ENCODE assay signal across 8 cellular contexts in genomic region chr1:101291562-101292035, GRCh38. TPM values are rescaled to one million over a fixed set of nuclear protein-coding genes. Genes with fewer than 3 reads are reported as not detected.
DNase-seq lines count a peak whose midpoint lies in the region; ATAC-seq and TF ChIP-seq lines count a peak whose summit lies in the region.

No MANE protein-coding gene starts in this region.

- TF ChIP-seq POLR2A in esophagus squamous epithelium (IDR thresholded peaks at IDR 0.05) = no peak

- H3K36me3 ChIP-seq in SK-N-MC (ENCODE audit: insufficient read depth, low read length) (no peaks in the 10 kb centered on the region), esophagus squamous epithelium (no peaks in the 10 kb centered on the region)

- intact Hi-C loops in sciatic nerve (cut with DNase I) (no loop called here), esophagus squamous epithelium (cut with DNase I) (no loop called here)

- WGBS in esophagus squamous epithelium, 2 donors = 15 to 20% methylated on average over 2 of the region's 2 CpGs

- ATAC-seq in HG02678 (IDR thresholded peaks at IDR 0.05; ENCODE audit: unreplicated experiment) = peak; percentile 33
- peak; percentile 94 for ATAC-seq in sciatic nerve
- ATAC-seq in HG03342 (IDR thresholded peaks at IDR 0.05; ENCODE audit: unreplicated experiment) = no peak
- no peak for ATAC-seq in HG02759 (IDR thresholded peaks at IDR 0.05; ENCODE audit: unreplicated experiment)

- H3K27me3 ChIP-seq in esophagus squamous epithelium = peaks cover 0 to 6% (median 0%) of the 10 kb centered on the region in 4 donors

- H3K27ac ChIP-seq in SK-N-MC (no peak overlapping the region), esophagus squamous epithelium (peak overlapping the region in 1 of 4 donors; percentile 9)

- peak; percentile 77 for DNase-seq in GF-D8 (lab: John Stamatoyannopoulos, UW)
- DNase-seq in SK-N-MC (ENCODE audit: low read depth, low spot score) = no peak
- DNase-seq in dedifferentiated amniotic fluid mesenchymal stem cell (ENCODE audit: extremely low spot score) = peak; percentile 84
- DNase-seq in sciatic nerve (ENCODE audit: low spot score) = no peak
- no peak for DNase-seq in esophagus squamous epithelium (lab: John Stamatoyannopoulos, UW)

- H3K4me1 ChIP-seq in esophagus squamous epithelium = peaks cover 0 to 16% (median 3%) of the 10 kb centered on the region in 3 donors

- TF ChIP-seq CTCF in esophagus squamous epithelium (IDR thresholded peaks at IDR 0.05) = no peak

- peak overlapping the region; percentile 5; the same call in 1 of the 2 replicates for H3K4me3 ChIP-seq in SK-N-MC
- no peak overlapping the region for H3K4me3 ChIP-seq in esophagus squamous epithelium

- H3K9me3 ChIP-seq in SK-N-MC (ENCODE audit: low read depth, low read length) = no peaks in the 10 kb centered on the region
- no peaks in the 10 kb centered on the region for H3K9me3 ChIP-seq in esophagus squamous epithelium

- no peak overlapping the region for H3K9ac ChIP-seq in SK-N-MC (ENCODE audit: insufficient read length)

RNA-seq across cellular contexts. Expression of gene S1PR1, which starts 54.8 kb away (rescaled TPM):
- total RNA-seq in sciatic nerve (64.7 TPM), esophagus squamous epithelium (10 to 100 TPM in 2 of 4 donors, 1 to 10 TPM in 2; 2.8 to 31.1 (median 10.3) TPM)

Comparison
In these comparisons a context has a peak if more than half of its experiments do, and no peak if none do; other contexts are left out.
1. DNase-seq: peak in GF-D8 (single experiment) and dedifferentiated amniotic fluid mesenchymal stem cell (single experiment); none in SK-N-MC (single experiment), sciatic nerve (single experiment) and esophagus squamous epithelium (single experiment).
2. ATAC-seq: peak in HG02678 (single experiment) and sciatic nerve (single experiment); none in HG03342 (single experiment) and HG02759 (single experiment).